ENCODE assay signal across 11 cellular contexts in the genomic region with DNA sequence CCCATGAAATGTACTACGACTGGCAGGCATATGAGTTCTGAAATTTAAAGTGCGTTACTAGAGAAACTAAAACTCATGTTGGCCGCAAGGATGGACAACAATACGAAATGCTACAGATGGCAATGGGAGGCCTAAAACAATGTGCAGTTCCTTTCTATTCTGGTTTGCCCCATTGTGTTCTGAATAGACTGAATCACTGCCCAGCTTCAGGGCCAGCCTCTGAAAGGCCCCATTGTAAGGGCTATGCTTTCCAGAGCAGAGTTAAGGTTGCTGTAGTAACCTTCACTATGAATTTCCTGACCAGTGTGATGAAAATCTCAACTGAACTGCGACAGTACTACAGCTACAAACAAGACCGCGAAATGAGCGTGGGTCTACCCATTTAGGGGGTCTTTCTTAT.
DNase-seq lines count a peak whose midpoint lies in the region; ATAC-seq lines count a peak whose summit lies in the region.
"Had no signal": no experiment of that assay in that cellular context is flagged by ENCODE, and none has a peak within 500 bp of the region (broad histone marks: within the 10 kb centered on the region; RNA-seq: fewer than 3 reads in every experiment).

No MANE protein-coding gene starts in this region.

- no peaks in the 10 kb centered on the region for H3K9me3 Mint-ChIP-seq in stimulated activated memory B cell treated with anti-CD40 and anti-IgM and Interleukin-4, amounts not matched to agents 10 μg/mL and 1 μg/mL and 100 μg/mL, for 72 hours
- H3K9me3 Mint-ChIP-seq in activated T-cell treated with anti-CD3 and anti-CD28 coated beads, Interleukin-2, amount 50 U/mL, for 24 hours: no peaks in the 10 kb centered on the region

- peaks cover 10% of the 10 kb centered on the region for H3K36me3 Mint-ChIP-seq in stimulated activated memory B cell treated with anti-CD40 and anti-IgM and Interleukin-4, amounts not matched to agents 10 μg/mL and 1 μg/mL and 100 μg/mL, for 72 hours
- no peaks in the 10 kb centered on the region for H3K36me3 Mint-ChIP-seq in activated T-cell treated with anti-CD3 and anti-CD28 coated beads, Interleukin-2, amount 50 U/mL, for 24 hours (ENCODE audit: low read depth)

- DNase-seq in NCI-H526 (lab: John Stamatoyannopoulos, UW) (peak; percentile 72 to 80), cerebellar cortex (ENCODE audit: low spot score) (peak; percentile 5), kidney tubule cell (ENCODE audit: low spot score) (peak; percentile 59), NCI-H446 (lab: John Stamatoyannopoulos, UW) (no peak), NCI-H82 (lab: John Stamatoyannopoulos, UW) (no peak)
- no peak for DNase-seq in activated T-cell treated with anti-CD3 and anti-CD28 coated beads, Interleukin-2, amount 50 U/mL, for 24 hours
- DNase-seq in stimulated activated CD4-positive, alpha-beta T cell treated with anti-CD3 and anti-CD28 coated beads, Interleukin-15, amount 100 ng/mL, for 24 hours: no peak
- DNase-seq: activated effector memory CD4-positive, alpha-beta T cell treated with anti-CD3 and anti-CD28 coated beads, Interleukin-2, amount 50 U/mL, for 16 hours; DMS79; NK-92 treated with Interleukin-12 subunit alpha and Interleukin-12 subunit beta, amount 100 ng/mL, for 24 hours had no signal

- H3K27ac Mint-ChIP-seq in stimulated activated memory B cell treated with anti-CD40 and anti-IgM and Interleukin-4, amounts not matched to agents 10 μg/mL and 1 μg/mL and 100 μg/mL, for 72 hours: peak overlapping the region; percentile 57
- no peak overlapping the region for H3K27ac Mint-ChIP-seq in activated T-cell treated with anti-CD3 and anti-CD28 coated beads, Interleukin-2, amount 50 U/mL, for 24 hours

- H3K27me3 Mint-ChIP-seq in stimulated activated memory B cell treated with anti-CD40 and anti-IgM and Interleukin-4, amounts not matched to agents 10 μg/mL and 1 μg/mL and 100 μg/mL, for 72 hours: no peaks in the 10 kb centered on the region
- no peaks in the 10 kb centered on the region for H3K27me3 Mint-ChIP-seq in activated T-cell treated with anti-CD3 and anti-CD28 coated beads, Interleukin-2, amount 50 U/mL, for 24 hours

- no peak overlapping the region for H3K4me3 Mint-ChIP-seq in stimulated activated memory B cell treated with anti-CD40 and anti-IgM and Interleukin-4, amounts not matched to agents 10 μg/mL and 1 μg/mL and 100 μg/mL, for 72 hours
- H3K4me3 Mint-ChIP-seq in activated T-cell treated with anti-CD3 and anti-CD28 coated beads, Interleukin-2, amount 50 U/mL, for 24 hours: no peak overlapping the region

- no peak for ATAC-seq in stimulated activated memory B cell treated with anti-CD40 and anti-IgM and Interleukin-4, amounts not matched to agents 10 μg/mL and 1 μg/mL and 100 μg/mL, for 72 hours

- peaks cover 61% of the 10 kb centered on the region for H3K4me1 Mint-ChIP-seq in stimulated activated memory B cell treated with anti-CD40 and anti-IgM and Interleukin-4, amounts not matched to agents 10 μg/mL and 1 μg/mL and 100 μg/mL, for 72 hours
- H3K4me1 Mint-ChIP-seq in activated T-cell treated with anti-CD3 and anti-CD28 coated beads, Interleukin-2, amount 50 U/mL, for 24 hours (ENCODE audit: low read depth): peaks cover 2% of the 10 kb centered on the region

Comparison
In these comparisons a context has a peak if more than half of its experiments do, and no peak if none do; other contexts are left out.
1. DNase-seq: peak in NCI-H526 (2 of 2), cerebellar cortex (single experiment) and kidney tubule cell (single experiment); none in activated T-cell treated with anti-CD3 and anti-CD28 coated beads, Interleukin-2, amount 50 U/mL, for 24 hours (single experiment), stimulated activated CD4-positive, alpha-beta T cell treated with anti-CD3 and anti-CD28 coated beads, Interleukin-15, amount 100 ng/mL, for 24 hours (single experiment), NCI-H446 (0 of 2) and NCI-H82 (single experiment).